ENCODE assay signal across 8 cellular contexts in the genomic region with DNA sequence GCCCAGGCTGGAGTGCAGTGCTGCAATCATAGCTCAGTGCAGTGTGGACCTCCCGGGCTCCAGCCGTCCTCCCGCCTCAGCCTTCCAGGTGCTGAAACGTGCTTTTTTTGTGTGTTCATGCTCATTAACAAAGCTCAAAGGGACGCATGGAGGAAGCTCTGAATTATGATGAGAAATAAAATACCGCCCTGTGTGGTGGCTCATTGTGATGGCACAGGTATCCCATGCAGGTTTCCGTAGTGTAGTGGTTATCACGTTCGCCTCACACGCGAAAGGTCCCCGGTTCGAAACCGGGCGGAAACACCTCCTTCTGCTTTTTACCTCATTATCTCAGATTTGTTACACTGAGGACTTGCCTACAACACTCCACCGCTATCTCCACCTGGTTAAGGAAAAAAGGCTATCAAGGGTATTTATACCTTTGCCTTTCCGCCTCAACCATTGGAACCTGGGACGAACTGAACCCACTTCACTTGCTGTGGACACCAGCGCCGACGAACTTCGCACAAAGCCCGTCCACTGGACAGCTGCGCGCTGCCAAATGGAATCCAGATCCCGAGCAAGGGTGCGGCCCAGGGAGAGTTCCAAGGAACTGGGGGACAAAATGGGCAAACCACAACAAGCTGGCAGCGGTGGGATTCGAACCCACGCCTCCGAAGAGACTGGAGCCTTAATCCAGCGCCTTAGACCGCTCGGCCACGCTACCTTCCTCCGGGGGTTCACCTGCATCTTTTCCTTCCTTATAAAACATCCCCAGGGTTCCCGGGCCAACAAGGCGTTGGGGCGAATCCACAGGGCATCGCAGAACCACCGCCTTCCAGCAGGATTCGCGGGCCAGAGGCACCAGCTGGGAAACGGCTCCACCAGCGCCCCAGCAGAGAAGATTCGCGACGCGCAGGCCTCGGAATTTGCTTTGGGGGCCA. TPM values are rescaled to one million over a fixed set of nuclear protein-coding genes. Genes with fewer than 3 reads are reported as not detected.
DNase-seq lines count a peak whose midpoint lies in the region; ATAC-seq and TF ChIP-seq lines count a peak whose summit lies in the region.

No MANE protein-coding gene starts in this region.

- peak overlapping the region; percentile 78 for H3K27ac Mint-ChIP-seq in CD4-positive, alpha-beta T cell
- H3K27ac Mint-ChIP-seq in activated naive CD8-positive, alpha-beta T cell treated with anti-CD3 and anti-CD28 coated beads for 36 hours = peak overlapping the region; percentile 99

- peak; percentile 84 for ATAC-seq in CD4-positive, alpha-beta T cell (ENCODE audit: poor library complexity)
- peak; percentile 43 for ATAC-seq in GM21619 (IDR thresholded peaks at IDR 0.05; ENCODE audit: unreplicated experiment)

- no peaks in the 10 kb centered on the region for H3K9me2 ChIP-seq in MM.1S (replicated peaks; ENCODE audit: insufficient read depth, low read length)

- peak overlapping the region; percentile 68 for H3K56ac ChIP-seq in mesendoderm (ENCODE audit: low read length)

- no CpG with 5 or more reads among the region's 50 CpGs for WGBS in mesendoderm (ENCODE audit: extremely low coverage, insufficient coverage, low lambda C conversion rate)

- H2AK5ac ChIP-seq in mesendoderm (ENCODE audit: low read length) = no peak overlapping the region

- TF ChIP-seq POLR2A in Peyer's patch (IDR thresholded peaks at IDR 0.05) = no peak

- peaks cover 17% of the 10 kb centered on the region for H3K4me1 ChIP-seq in MM.1S (ENCODE audit: low read length)
- no peaks in the 10 kb centered on the region for H3K4me1 ChIP-seq in mesendoderm (ENCODE audit: control insufficient read depth, low read depth, low read length)
- H3K4me1 ChIP-seq in Peyer's patch = peaks cover 0 to 20% (median 2%) of the 10 kb centered on the region in 4 donors

- no peak overlapping the region for H2BK5ac ChIP-seq in mesendoderm (ENCODE audit: low read length)

- H3K36me3 Mint-ChIP-seq in CD4-positive, alpha-beta T cell (ENCODE audit: low read depth) = peaks cover 3% of the 10 kb centered on the region
- H3K36me3 Mint-ChIP-seq in activated naive CD8-positive, alpha-beta T cell treated with anti-CD3 and anti-CD28 coated beads for 36 hours = peaks cover 9% of the 10 kb centered on the region

- TF ChIP-seq CTCF in CD4-positive, alpha-beta T cell (IDR thresholded peaks at IDR 0.05) = peak; percentile 10
- TF ChIP-seq CTCF in MM.1S (IDR thresholded peaks at IDR 0.05; ENCODE audit: low read length) (no peak), Peyer's patch (IDR thresholded peaks at IDR 0.05) (no peak)

- H3K27ac ChIP-seq in CD4-positive, alpha-beta T cell (ENCODE audit: low read depth, low read length) = no peak overlapping the region
- peak overlapping the region; percentile 67; the same call in 1 of the 2 replicates for H3K27ac ChIP-seq in MM.1S (ENCODE audit: low read length)
- no peak overlapping the region for H3K27ac ChIP-seq in mesendoderm (ENCODE audit: low read depth, low read length)
- no peak overlapping the region for H3K27ac ChIP-seq in Peyer's patch

- POLR2A ChIA-PET in CD4-positive, alpha-beta T cell (lab: Charles Lee) = interaction anchor here (0.5 to 3.7 kb wide), 11 partner anchors 10 to 658 kb away, joined by 3 to 61 read pairs (median 12); a partner anchor contains a TSS

- intact Hi-C loops in CD4-positive, alpha-beta T cell (cut with DNase I, micrococcal nuclease) = loop anchor here in 1 of 2 experiments (1.0 to 2.0 kb wide), 2 partner anchors 15 to 16 kb away; no protein-coding TSS in a partner anchor

- no peaks in the 10 kb centered on the region for H3K9me3 ChIP-seq in CD4-positive, alpha-beta T cell (ENCODE audit: control insufficient read depth, low read length)
- no peaks in the 10 kb centered on the region for H3K9me3 ChIP-seq in MM.1S (replicated peaks; ENCODE audit: insufficient read depth, low read length)
- H3K9me3 ChIP-seq in Peyer's patch = no peaks in the 10 kb centered on the region

- H3K23ac ChIP-seq in mesendoderm (ENCODE audit: low read length) = no peak overlapping the region

- H3F3A ChIP-seq in MM.1S (ENCODE audit: insufficient read depth, low read length) = peaks cover 12% of the 10 kb centered on the region

- H3K9me3 Mint-ChIP-seq in CD4-positive, alpha-beta T cell = no peaks in the 10 kb centered on the region
- peaks cover 3% of the 10 kb centered on the region for H3K9me3 Mint-ChIP-seq in activated naive CD8-positive, alpha-beta T cell treated with anti-CD3 and anti-CD28 coated beads for 36 hours

- H3K79me2 ChIP-seq in MM.1S (ENCODE audit: low read length) = no peaks in the 10 kb centered on the region
- no peaks in the 10 kb centered on the region for H3K79me2 ChIP-seq in mesendoderm (ENCODE audit: control insufficient read depth, insufficient read depth, low read length)

- H3K36me3 ChIP-seq in MM.1S (replicated peaks; ENCODE audit: insufficient read depth, low read length) (no peaks in the 10 kb centered on the region), mesendoderm (ENCODE audit: control insufficient read depth, insufficient read depth, low read length) (no peaks in the 10 kb centered on the region), Peyer's patch (no peaks in the 10 kb centered on the region)

- peak overlapping the region; percentile 92 for H3K4me3 Mint-ChIP-seq in CD4-positive, alpha-beta T cell
- H3K4me3 Mint-ChIP-seq in activated naive CD8-positive, alpha-beta T cell treated with anti-CD3 and anti-CD28 coated beads for 36 hours = peak overlapping the region; percentile 96

- H3K18ac ChIP-seq in mesendoderm (ENCODE audit: low read length) = no peak overlapping the region

- H3K27me3 Mint-ChIP-seq in CD4-positive, alpha-beta T cell = peaks cover 44% of the 10 kb centered on the region
- peaks cover 56% of the 10 kb centered on the region for H3K27me3 Mint-ChIP-seq in activated naive CD8-positive, alpha-beta T cell treated with anti-CD3 and anti-CD28 coated beads for 36 hours

- H2BK15ac ChIP-seq in mesendoderm (replicated peaks; ENCODE audit: low read depth) = no peak overlapping the region

- no peak overlapping the region for H4K8ac ChIP-seq in mesendoderm (ENCODE audit: low read depth, low read length)

- no peak overlapping the region for H3K4ac ChIP-seq in mesendoderm (ENCODE audit: low read depth, low read length)

- DNase-seq in CD4-positive, alpha-beta T cell = peak in 5 of 10 experiments; percentile 17 to 55 (median 54)
- DNase-seq in MM.1S = peak; percentile 69
- peak; percentile 75 for DNase-seq in activated naive CD8-positive, alpha-beta T cell treated with anti-CD3 and anti-CD28 coated beads for 36 hours
- peak; percentile 100 for DNase-seq in mesendoderm
- no peak for DNase-seq in iPS-NIHi11 (ENCODE audit: low spot score)
- no peak for DNase-seq in GDM1 (lab: John Stamatoyannopoulos, UW)
- no peak for DNase-seq in Peyer's patch

- peaks cover 45% of the 10 kb centered on the region for H3K27me3 ChIP-seq in CD4-positive, alpha-beta T cell (ENCODE audit: control insufficient read depth, insufficient read depth, low read length)
- H3K27me3 ChIP-seq in MM.1S (replicated peaks; ENCODE audit: insufficient read depth, low read length) (peaks cover 32% of the 10 kb centered on the region), mesendoderm (ENCODE audit: insufficient read depth, low read length, poor library complexity) (peaks cover 2% of the 10 kb centered on the region), Peyer's patch (peaks cover 0 to 42% of the 10 kb centered on the region in 2 donors)

- peak overlapping the region; percentile 88 for H2AFZ ChIP-seq in MM.1S (ENCODE audit: low read length)

- H3K4me1 Mint-ChIP-seq in CD4-positive, alpha-beta T cell (ENCODE audit: low read depth) = peaks cover 44% of the 10 kb centered on the region
- peaks cover 57% of the 10 kb centered on the region for H3K4me1 Mint-ChIP-seq in activated naive CD8-positive, alpha-beta T cell treated with anti-CD3 and anti-CD28 coated beads for 36 hours

- H3K9ac ChIP-seq in MM.1S (ENCODE audit: low read length) (peak overlapping the region; percentile 39; the same call in 1 of the 2 replicates), mesendoderm (ENCODE audit: low read length) (peak overlapping the region; percentile 51)

- H3K79me1 ChIP-seq in mesendoderm (ENCODE audit: low read length) = no peaks in the 10 kb centered on the region

- no peaks in the 10 kb centered on the region for H4K20me1 ChIP-seq in MM.1S (ENCODE audit: insufficient read depth, low read length)

- peak overlapping the region; percentile 93 for H3K4me2 ChIP-seq in MM.1S (ENCODE audit: low read depth, low read length)
- peak overlapping the region; percentile 57 for H3K4me2 ChIP-seq in mesendoderm (ENCODE audit: low read length)

- H4K5ac ChIP-seq in mesendoderm (ENCODE audit: low read length) = no peak overlapping the region

- CTCF ChIA-PET in CD4-positive, alpha-beta T cell (lab: Charles Lee) = interaction anchor here (0.9 to 3.3 kb wide), 5 partner anchors 8 to 18 kb away, joined by 3 to 21 read pairs (median 3); no protein-coding TSS in a partner anchor

- H3K4me3 ChIP-seq in MM.1S (ENCODE audit: low read length) (peak overlapping the region; percentile 66), mesendoderm (ENCODE audit: low read length) (peak overlapping the region; percentile 25), Peyer's patch (no peak overlapping the region)

- no peak overlapping the region for H2BK120ac ChIP-seq in mesendoderm (ENCODE audit: low read depth, low read length)

RNA-seq across cellular contexts. Expression of a gene that starts 26.3 kb away (rescaled TPM):
- total RNA-seq in CD4-positive, alpha-beta T cell = not detected
- total RNA-seq in activated naive CD8-positive, alpha-beta T cell treated with anti-CD3 and anti-CD28 coated beads for 36 hours = not detected
- not detected for polyA plus RNA-seq in mesendoderm (2013, experiment 1 of 2)
- not detected for polyA plus RNA-seq in mesendoderm (2013, experiment 2 of 2)
- total RNA-seq in Peyer's patch = not detected

RNA-seq across cellular contexts. Expression of a gene that starts 31.3 kb away (rescaled TPM):
- 1 to 10 TPM; 3.4 to 3.8 TPM for total RNA-seq in CD4-positive, alpha-beta T cell
- under 1 TPM; 0.62 to 0.68 TPM for total RNA-seq in activated naive CD8-positive, alpha-beta T cell treated with anti-CD3 and anti-CD28 coated beads for 36 hours
- 0.04 TPM for polyA plus RNA-seq in mesendoderm (2013, experiment 1 of 2)
- 0.06 TPM for polyA plus RNA-seq in mesendoderm (2013, experiment 2 of 2)
- total RNA-seq in Peyer's patch = 1 to 10 TPM in 3 of 4 donors, under 1 TPM in 1; 0.88 to 2.6 (median 2.2) TPM

RNA-seq across cellular contexts. Expression of a gene that starts 42.7 kb away (rescaled TPM):
- not detected for total RNA-seq in CD4-positive, alpha-beta T cell
- total RNA-seq in activated naive CD8-positive, alpha-beta T cell treated with anti-CD3 and anti-CD28 coated beads for 36 hours = not detected
- not detected for polyA plus RNA-seq in mesendoderm (2013, experiment 1 of 2)
- polyA plus RNA-seq in mesendoderm (2013, experiment 2 of 2) = not detected
- not detected for total RNA-seq in Peyer's patch

RNA-seq across cellular contexts. Expression of a gene that starts 49.4 kb away (rescaled TPM):
- total RNA-seq in CD4-positive, alpha-beta T cell = 10 to 100 TPM; 21.4 to 24.0 TPM
- total RNA-seq in activated naive CD8-positive, alpha-beta T cell treated with anti-CD3 and anti-CD28 coated beads for 36 hours = 10 to 100 TPM; 34.2 to 37.6 TPM
- polyA plus RNA-seq in mesendoderm (2013, experiment 1 of 2) = 15.1 TPM
- polyA plus RNA-seq in mesendoderm (2013, experiment 2 of 2) = 14.4 TPM
- 10 to 100 TPM; 13.7 to 31.4 (median 21.8) TPM for total RNA-seq in Peyer's patch

Comparison
In these comparisons a context has a peak if more than half of its experiments do, and no peak if none do; other contexts are left out.
1. DNase-seq: peak in MM.1S (single experiment), activated naive CD8-positive, alpha-beta T cell treated with anti-CD3 and anti-CD28 coated beads for 36 hours (single experiment) and mesendoderm (single experiment); none in iPS-NIHi11 (single experiment), GDM1 (single experiment) and Peyer's patch (0 of 3).
2. H3K4me3 ChIP-seq: peak in MM.1S (single experiment) and mesendoderm (single experiment); none in Peyer's patch (0 of 4).